In genomic region chr11:35652786-35653185, GRCh38 we compare ENCODE assay signal across 3 cellular contexts. TPM values are rescaled to one million over a fixed set of nuclear protein-coding genes. Genes with fewer than 3 reads are reported as not detected.
"Had no signal": no experiment of that assay in that cellular context is flagged by ENCODE, and none has a peak within 500 bp of the region (broad histone marks: within the 10 kb centered on the region; RNA-seq: fewer than 3 reads in every experiment).

No MANE protein-coding gene starts in this region.

RNA-seq across cellular contexts. Expression of gene FJX1, which starts 34.5 kb away (rescaled TPM):
- total RNA-seq: mononuclear cell had no signal
- polyA plus RNA-seq: immature natural killer cell; naive thymus-derived CD4-positive, alpha-beta T cell had no signal
